9 cellular contexts compared by ENCODE assay signal in genomic region chr9:113609562-113610318, GRCh38.
A peak's percentile ranks its signal among the peaks of the same experiment; 100 is the strongest.
DNase-seq lines count a peak whose midpoint lies in the region; ATAC-seq and TF ChIP-seq lines count a peak whose summit lies in the region.
"Had no signal": no experiment of that assay in that cellular context is flagged by ENCODE, and none has a peak within 500 bp of the region (broad histone marks: within the 10 kb centered on the region; RNA-seq: fewer than 3 reads in every experiment).

No MANE protein-coding gene starts in this region.

- peak overlapping the region; percentile 72 for H3K27ac ChIP-seq in upper lobe of right lung
- H3K27ac ChIP-seq: vagina had no signal

- H3K4me3 ChIP-seq in upper lobe of right lung, result no peak overlapping the region
- H3K4me3 ChIP-seq: vagina had no signal

- H3K36me3 ChIP-seq in upper lobe of right lung, result no peaks in the 10 kb centered on the region
- H3K36me3 ChIP-seq: vagina had no signal

- no peaks in the 10 kb centered on the region for H3K36me3 Mint-ChIP-seq in activated T-cell treated with anti-CD3 and anti-CD28 coated beads, Interleukin-2, amount 50 U/mL, for 4 hours (ENCODE audit: insufficient read depth)
- no peaks in the 10 kb centered on the region for H3K36me3 Mint-ChIP-seq in nephron (ENCODE audit: low read depth)

- no peaks in the 10 kb centered on the region for H3K9me3 Mint-ChIP-seq in activated T-cell treated with anti-CD3 and anti-CD28 coated beads, Interleukin-2, amount 50 U/mL, for 4 hours
- no peaks in the 10 kb centered on the region for H3K9me3 Mint-ChIP-seq in nephron

- DNase-seq in activated T-cell treated with anti-CD3 and anti-CD28 coated beads, Interleukin-2, amount 50 U/mL, for 1 hour, result peak; percentile 9
- no peak for DNase-seq in activated T-cell treated with anti-CD3 and anti-CD28 coated beads, Interleukin-2, amount 50 U/mL, for 4 hours
- DNase-seq in Right ventricle myocardium inferior (ENCODE audit: missing footprints) (peak; percentile 90), upper lobe of right lung (peak; percentile 86), EL (no peak)
- no peak for DNase-seq in stimulated activated naive CD4-positive, alpha-beta T cell (lab: John Stamatoyannopoulos, UW)

- peaks cover under 1% of the 10 kb centered on the region for H3K4me1 Mint-ChIP-seq in activated T-cell treated with anti-CD3 and anti-CD28 coated beads, Interleukin-2, amount 50 U/mL, for 4 hours (ENCODE audit: low read depth)
- peaks cover 46% of the 10 kb centered on the region for H3K4me1 Mint-ChIP-seq in nephron

- no peaks in the 10 kb centered on the region for H3K27me3 ChIP-seq in upper lobe of right lung
- H3K27me3 ChIP-seq: vagina had no signal

- intact Hi-C loops in Right ventricle myocardium inferior (cut with DNase I), result no loop called here
- intact Hi-C loops in upper lobe of right lung (cut with DNase I), result no loop called here

- H3K9me3 ChIP-seq in upper lobe of right lung, result no peaks in the 10 kb centered on the region
- H3K9me3 ChIP-seq: vagina had no signal

- no peak for ATAC-seq in activated T-cell treated with anti-CD3 and anti-CD28 coated beads, Interleukin-2, amount 50 U/mL, for 4 hours
- ATAC-seq in Right ventricle myocardium inferior, result peak; percentile 94
- peak; percentile 79 for ATAC-seq in upper lobe of right lung
- no peak for ATAC-seq in HG02870 (IDR thresholded peaks at IDR 0.05; ENCODE audit: unreplicated experiment)

- H3K4me3 Mint-ChIP-seq in activated T-cell treated with anti-CD3 and anti-CD28 coated beads, Interleukin-2, amount 50 U/mL, for 4 hours, result no peak overlapping the region
- H3K4me3 Mint-ChIP-seq in nephron, result peak overlapping the region in 1 of 3 experiments; percentile 24

- H3K4me1 ChIP-seq in upper lobe of right lung, result peaks cover 28% of the 10 kb centered on the region

- TF ChIP-seq CTCF in nephron (IDR thresholded peaks at IDR 0.05; ENCODE audit: unreplicated experiment in 3 of 3), result no peak
- TF ChIP-seq CTCF in upper lobe of right lung (IDR thresholded peaks at IDR 0.05), result no peak

- no peaks in the 10 kb centered on the region for H3K27me3 Mint-ChIP-seq in activated T-cell treated with anti-CD3 and anti-CD28 coated beads, Interleukin-2, amount 50 U/mL, for 4 hours (ENCODE audit: low read depth)
- peaks cover 13% of the 10 kb centered on the region for H3K27me3 Mint-ChIP-seq in nephron (ENCODE audit: low read depth)

- peak overlapping the region; percentile 53 to 88 (median 86) for H3K27ac Mint-ChIP-seq in nephron

Comparison
In these comparisons a context has a peak if more than half of its experiments do, and no peak if none do; other contexts are left out.
1. DNase-seq: peak in activated T-cell treated with anti-CD3 and anti-CD28 coated beads, Interleukin-2, amount 50 U/mL, for 1 hour (single experiment), Right ventricle myocardium inferior (single experiment) and upper lobe of right lung (single experiment); none in activated T-cell treated with anti-CD3 and anti-CD28 coated beads, Interleukin-2, amount 50 U/mL, for 4 hours (single experiment), stimulated activated naive CD4-positive, alpha-beta T cell (0 of 6) and EL (single experiment).
2. ATAC-seq: peak in Right ventricle myocardium inferior (single experiment) and upper lobe of right lung (single experiment); none in activated T-cell treated with anti-CD3 and anti-CD28 coated beads, Interleukin-2, amount 50 U/mL, for 4 hours (0 of 2) and HG02870 (single experiment).